In genomic region chr5:111887706-111888105, GRCh38 we compare ENCODE assay signal across 16 cellular contexts.
DNase-seq lines count a peak whose midpoint lies in the region; ATAC-seq and TF ChIP-seq lines count a peak whose summit lies in the region.
"Had no signal": no experiment of that assay in that cellular context is flagged by ENCODE, and none has a peak within 500 bp of the region (broad histone marks: within the 10 kb centered on the region; RNA-seq: fewer than 3 reads in every experiment).

No MANE protein-coding gene starts in this region.

- TF ChIP-seq CTCF in cardiac fibroblast (IDR thresholded peaks at IDR 0.05; ENCODE audit: low read depth, low read length) (no peak), fibroblast of the aortic adventitia (IDR thresholded peaks at IDR 0.05; ENCODE audit: insufficient read depth, low read length) (no peak)

- H3K27me3 Mint-ChIP-seq in T-helper 17 cell = no peaks in the 10 kb centered on the region
- H3K27me3 Mint-ChIP-seq in activated T-helper 17 cell treated with anti-CD3 and anti-CD28 coated beads, Interleukin-2, amount 50 U/mL, for 72 hours = no peaks in the 10 kb centered on the region
- H3K27me3 Mint-ChIP-seq: CD8-positive, alpha-beta memory T cell had no signal

- peaks cover 4% of the 10 kb centered on the region for H3K9me3 Mint-ChIP-seq in activated T-helper 17 cell treated with anti-CD3 and anti-CD28 coated beads, Interleukin-2, amount 50 U/mL, for 72 hours

- ATAC-seq in sciatic nerve (peak; percentile 64), T-helper 17 cell (no peak), GM21786 (IDR thresholded peaks at IDR 0.05; ENCODE audit: unreplicated experiment) (no peak)
- ATAC-seq in activated T-helper 17 cell treated with anti-CD3 and anti-CD28 coated beads, Interleukin-2, amount 50 U/mL, for 72 hours (replicated peaks) = no peak
- ATAC-seq: A549 had no signal

- intact Hi-C loops in sciatic nerve (cut with DNase I) = no loop called here

- peak; percentile 12 for DNase-seq in LHCN-M2 (ENCODE audit: low read depth)
- DNase-seq in cardiac fibroblast (ENCODE audit: low read depth in 2 of 2) = peak; percentile 20 to 49
- peak; percentile 45 for DNase-seq in fibroblast of the aortic adventitia (ENCODE audit: low read depth)
- no peak for DNase-seq in sciatic nerve (ENCODE audit: low spot score)
- DNase-seq in T-helper 17 cell = no peak
- no peak for DNase-seq in hepatic stellate cell (ENCODE audit: low spot score)
- DNase-seq: Caco-2; CD8-positive, alpha-beta memory T cell; DND-41; GDM1; HCEC 1CT; HFFc6 had no signal

- no peaks in the 10 kb centered on the region for H3K36me3 Mint-ChIP-seq in T-helper 17 cell (ENCODE audit: low read depth)
- no peaks in the 10 kb centered on the region for H3K36me3 Mint-ChIP-seq in activated T-helper 17 cell treated with anti-CD3 and anti-CD28 coated beads, Interleukin-2, amount 50 U/mL, for 72 hours (ENCODE audit: low read depth)
- H3K36me3 Mint-ChIP-seq: CD8-positive, alpha-beta memory T cell had no signal

- H3K4me3 ChIP-seq in cardiac fibroblast (replicated peaks in 1 of 2; ENCODE audit: low read depth in 2 of 2, low read length in 2 of 2) = no peak overlapping the region
- no peak overlapping the region for H3K4me3 ChIP-seq in fibroblast of the aortic adventitia (ENCODE audit: low read depth, low read length)
- H3K4me3 ChIP-seq: A549 had no signal

- no peaks in the 10 kb centered on the region for H3K9me3 ChIP-seq in T-helper 17 cell (ENCODE audit: control insufficient read depth, low read length, poor library complexity, severe bottlenecking)
- H3K9me3 ChIP-seq: A549, Caco-2 had no signal

- H3K27ac Mint-ChIP-seq in T-helper 17 cell = no peak overlapping the region
- no peak overlapping the region for H3K27ac Mint-ChIP-seq in activated T-helper 17 cell treated with anti-CD3 and anti-CD28 coated beads, Interleukin-2, amount 50 U/mL, for 72 hours
- H3K27ac Mint-ChIP-seq: CD14-positive monocyte; CD8-positive, alpha-beta memory T cell; HFFc6 had no signal

- no peaks in the 10 kb centered on the region for H3K4me1 Mint-ChIP-seq in T-helper 17 cell
- no peaks in the 10 kb centered on the region for H3K4me1 Mint-ChIP-seq in activated T-helper 17 cell treated with anti-CD3 and anti-CD28 coated beads, Interleukin-2, amount 50 U/mL, for 72 hours
- H3K4me1 Mint-ChIP-seq: CD14-positive monocyte; CD8-positive, alpha-beta memory T cell had no signal

- H3K4me3 Mint-ChIP-seq in T-helper 17 cell = no peak overlapping the region
- H3K4me3 Mint-ChIP-seq in activated T-helper 17 cell treated with anti-CD3 and anti-CD28 coated beads, Interleukin-2, amount 50 U/mL, for 72 hours = no peak overlapping the region
- H3K4me3 Mint-ChIP-seq: CD14-positive monocyte; CD8-positive, alpha-beta memory T cell; HFFc6 had no signal

Comparison
In these comparisons a context has a peak if more than half of its experiments do, and no peak if none do; other contexts are left out.
1. DNase-seq: peak in LHCN-M2 (single experiment), cardiac fibroblast (2 of 2) and fibroblast of the aortic adventitia (single experiment); none in sciatic nerve (single experiment), T-helper 17 cell (0 of 3) and hepatic stellate cell (single experiment).